ENCODE assay signal across 10 cellular contexts in the genomic region with DNA sequence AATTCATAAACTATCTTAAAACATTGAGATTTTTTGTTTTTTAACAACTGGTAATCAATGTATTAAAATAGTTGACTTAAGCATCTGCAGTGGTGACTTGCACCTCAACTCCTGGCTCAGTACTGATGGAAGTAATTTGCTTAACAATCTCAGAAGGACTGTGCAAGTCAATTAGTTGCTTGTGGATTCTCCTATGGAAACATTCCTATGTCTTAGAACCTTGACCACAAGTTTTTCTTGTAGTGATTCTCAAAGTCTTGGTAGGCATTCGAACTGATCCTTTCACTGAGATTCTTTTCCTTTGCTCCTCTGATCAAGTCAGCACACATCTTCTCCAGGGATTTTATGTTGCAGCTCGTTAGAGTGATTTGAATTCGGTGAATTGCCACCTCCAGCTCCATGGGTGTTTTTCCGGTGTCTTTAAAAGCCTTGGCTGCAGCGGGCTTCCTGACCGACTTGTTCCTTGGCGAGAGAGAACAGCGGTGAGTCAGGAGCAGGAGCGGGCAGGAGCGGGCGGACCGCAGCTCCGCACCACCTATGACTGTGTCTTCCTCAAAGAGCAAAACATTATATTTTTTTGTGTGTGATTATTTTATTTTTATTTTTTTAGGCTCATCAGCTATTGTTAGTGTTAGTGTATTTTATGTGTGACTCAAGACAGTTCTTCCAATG. TPM values are rescaled to one million over a fixed set of nuclear protein-coding genes. Genes with fewer than 3 reads are reported as not detected.
DNase-seq lines count a peak whose midpoint lies in the region; ATAC-seq and TF ChIP-seq lines count a peak whose summit lies in the region.
"Had no signal": no experiment of that assay in that cellular context is flagged by ENCODE, and none has a peak within 500 bp of the region (broad histone marks: within the 10 kb centered on the region; RNA-seq: fewer than 3 reads in every experiment).

No MANE protein-coding gene starts in this region.

- peaks cover 55% of the 10 kb centered on the region for H3K36me3 Mint-ChIP-seq in activated CD4-positive, alpha-beta T cell treated with anti-CD3 and anti-CD28 coated beads for 36 hours (ENCODE audit: low read depth)
- H3K36me3 Mint-ChIP-seq in CD14-positive monocyte = peaks cover 88 to 95% of the 10 kb centered on the region in 2 donors

- H3K27ac ChIP-seq in substantia nigra (ENCODE audit: low read depth, low read length, poor library complexity, severe bottlenecking) = peak overlapping the region; percentile 20

- H3K4me3 Mint-ChIP-seq in activated CD4-positive, alpha-beta T cell treated with anti-CD3 and anti-CD28 coated beads for 36 hours = no peak overlapping the region
- H3K4me3 Mint-ChIP-seq in CD14-positive monocyte = no peak overlapping the region

- CTCF ChIA-PET in activated CD4-positive, alpha-beta T cell treated with anti-CD3 and anti-CD28 coated beads for 36 hours (lab: Charles Lee) = interaction anchor here (0.5 to 2.8 kb wide), 4 partner anchors 10 to 880 kb away, joined by 3 to 8 read pairs (median 6); a partner anchor contains a TSS

- no peaks in the 10 kb centered on the region for H3K9me3 ChIP-seq in HAP-1

- H3K27ac Mint-ChIP-seq in activated CD4-positive, alpha-beta T cell treated with anti-CD3 and anti-CD28 coated beads for 36 hours = peak overlapping the region; percentile 51
- peak overlapping the region in 1 of 7 donors; percentile 31 for H3K27ac Mint-ChIP-seq in CD14-positive monocyte

- peaks cover 15% of the 10 kb centered on the region for H3K4me1 Mint-ChIP-seq in activated CD4-positive, alpha-beta T cell treated with anti-CD3 and anti-CD28 coated beads for 36 hours
- H3K4me1 Mint-ChIP-seq in CD14-positive monocyte = peaks cover 6% of the 10 kb centered on the region

- no peak for ATAC-seq in activated CD4-positive, alpha-beta T cell treated with anti-CD3 and anti-CD28 coated beads for 36 hours
- ATAC-seq: activated CD4-positive, CD25-positive, alpha-beta regulatory T cell treated with anti-CD3 and anti-CD28 coated beads, Interleukin-2, amount 50 U/mL, for 24 hours had no signal

- intact Hi-C loops in activated CD4-positive, alpha-beta T cell treated with anti-CD3 and anti-CD28 coated beads for 36 hours (cut with DNase I, micrococcal nuclease) = no loop called here
- intact Hi-C loops in CD14-positive monocyte (cut with micrococcal nuclease) = no loop called here

- TF ChIP-seq CTCF in astrocyte of the spinal cord (IDR thresholded peaks at IDR 0.05; ENCODE audit: low read depth, low read length) (no peak), CD14-positive monocyte (IDR thresholded peaks at IDR 0.05) (no peak)

- DNase-seq in activated CD4-positive, alpha-beta T cell treated with anti-CD3 and anti-CD28 coated beads for 36 hours = no peak
- DNase-seq in activated CD4-positive, alpha-beta T cell treated with anti-CD3 and anti-CD28 coated beads, Interleukin-2, amount 50 U/mL, for 48 hours = no peak
- DNase-seq in astrocyte of the spinal cord (ENCODE audit: low read depth, low spot score) (peak; percentile 89), iPS-NIHi11 (ENCODE audit: low spot score) (peak; percentile 55), substantia nigra (lab: John Stamatoyannopoulos, UW) (peak in 2 of 49 donors; percentile 3 to 44), HUDEP-2 (lab: John Stamatoyannopoulos, UW; ENCODE audit: unreplicated experiment in 76 of 76) (no peak), CD14-positive monocyte (ENCODE audit: low spot score) (no peak), HAP-1 (ENCODE audit: low spot score in 2 of 2) (no peak)
- DNase-seq: effector CD4-positive, alpha-beta T cell had no signal

- peaks cover 3% of the 10 kb centered on the region; the same call in 1 of the 2 replicates for H3K4me1 ChIP-seq in HAP-1

- no peaks in the 10 kb centered on the region for H3K27me3 Mint-ChIP-seq in activated CD4-positive, alpha-beta T cell treated with anti-CD3 and anti-CD28 coated beads for 36 hours
- no peaks in the 10 kb centered on the region for H3K27me3 Mint-ChIP-seq in CD14-positive monocyte (ENCODE audit: low read depth in 3 of 3)

- H3K9me3 Mint-ChIP-seq in activated CD4-positive, alpha-beta T cell treated with anti-CD3 and anti-CD28 coated beads for 36 hours (ENCODE audit: low read depth) = no peaks in the 10 kb centered on the region
- H3K9me3 Mint-ChIP-seq in CD14-positive monocyte = peaks cover 0 to 1% (median 0%) of the 10 kb centered on the region in 7 donors

- in situ Hi-C loops in astrocyte of the spinal cord (cut with HindIII; ENCODE audit: low sequenced_read_pairs) = no loop called here
- in situ Hi-C loops in HAP-1 (cut with MboI; ENCODE audit: low sequenced_read_pairs) = no loop called here

- H3K36me3 ChIP-seq in HAP-1 (replicated peaks) = peaks cover 65% of the 10 kb centered on the region

- no peaks in the 10 kb centered on the region for H3K27me3 ChIP-seq in HAP-1 (ENCODE audit: low read depth)

- POLR2A ChIA-PET in activated CD4-positive, alpha-beta T cell treated with anti-CD3 and anti-CD28 coated beads for 36 hours (lab: Charles Lee) = no interaction called here

- H3K4me3 ChIP-seq in astrocyte of the spinal cord (ENCODE audit: low read depth, low read length) = no peak overlapping the region
- H3K4me3 ChIP-seq in HAP-1 = no peak overlapping the region

RNA-seq across cellular contexts. Expression of a gene that starts 21.1 kb away (rescaled TPM):
- total RNA-seq in activated CD4-positive, alpha-beta T cell treated with anti-CD3 and anti-CD28 coated beads for 36 hours = 10 to 100 TPM; 27.2 to 30.5 TPM
- 1 to 10 TPM; 3.1 to 6.2 TPM for polyA plus RNA-seq in CD14-positive monocyte

RNA-seq across cellular contexts. Expression of a gene that starts 21.2 kb away (rescaled TPM):
- total RNA-seq in activated CD4-positive, alpha-beta T cell treated with anti-CD3 and anti-CD28 coated beads for 36 hours = 1 to 10 TPM; 2.5 to 2.6 TPM
- polyA plus RNA-seq in CD14-positive monocyte = 1 to 10 TPM in 1 of 2 donors, under 1 TPM in 1; 0.88 to 2.5 TPM

Comparison
In these comparisons a context has a peak if more than half of its experiments do, and no peak if none do; other contexts are left out.
1. DNase-seq: peak in astrocyte of the spinal cord (single experiment) and iPS-NIHi11 (single experiment); none in activated CD4-positive, alpha-beta T cell treated with anti-CD3 and anti-CD28 coated beads for 36 hours (single experiment), activated CD4-positive, alpha-beta T cell treated with anti-CD3 and anti-CD28 coated beads, Interleukin-2, amount 50 U/mL, for 48 hours (0 of 2), HUDEP-2 (0 of 76), CD14-positive monocyte (single experiment) and HAP-1 (0 of 2).